Comparison of ENCODE assay signal across 18 cellular contexts in genomic region chr19:49407482-49408015, GRCh38. TPM values are rescaled to one million over a fixed set of nuclear protein-coding genes. Genes with fewer than 3 reads are reported as not detected.
"Had no signal": no experiment of that assay in that cellular context is flagged by ENCODE, and none has a peak within 500 bp of the region (broad histone marks: within the 10 kb centered on the region; RNA-seq: fewer than 3 reads in every experiment).

No MANE protein-coding gene starts in this region.

- H3K27me3 Mint-ChIP-seq: activated CD4-positive, alpha-beta memory T cell treated with anti-CD3 and anti-CD28 coated beads, Interleukin-2, amount 10 ng/mL, durations not matched to agents 7 days and 5 days had no signal

- H3K27me3 ChIP-seq: adrenal gland, pancreas, spleen, thyroid gland had no signal

- H3K4me3 Mint-ChIP-seq: activated CD4-positive, alpha-beta memory T cell treated with anti-CD3 and anti-CD28 coated beads, Interleukin-2, amount 10 ng/mL, durations not matched to agents 7 days and 5 days had no signal

- FAIRE-seq: frontal cortex, pancreas, urothelium cell line had no signal

- H3K9me3 Mint-ChIP-seq: activated CD4-positive, alpha-beta memory T cell treated with anti-CD3 and anti-CD28 coated beads, Interleukin-2, amount 10 ng/mL, durations not matched to agents 7 days and 5 days had no signal

- H3K36me3 ChIP-seq: adrenal gland, heart right ventricle, lower lobe of right lung, pancreas, sigmoid colon, spleen, thyroid gland had no signal

- H3K4me1 ChIP-seq: adrenal gland, pancreas, sigmoid colon had no signal

- H3K9me3 ChIP-seq: adrenal gland, heart right ventricle, lower lobe of right lung, pancreas, sigmoid colon, spleen, thyroid gland had no signal

- H3K4me3 ChIP-seq: adrenal gland, heart right ventricle, lower lobe of right lung, pancreas, sigmoid colon, spleen, thyroid gland had no signal

- ATAC-seq: left cardiac atrium, lower lobe of right lung, pancreas had no signal

- H3K27ac ChIP-seq: adrenal gland, epithelial cell of prostate, heart right ventricle, lower lobe of right lung, pancreas, sigmoid colon, spleen, thyroid gland had no signal

- DNase-seq: activated CD4-positive, alpha-beta memory T cell treated with anti-CD3 and anti-CD28 coated beads, Interleukin-2, amount 10 ng/mL, durations not matched to agents 7 days and 5 days; activated CD4-positive, CD25-positive, alpha-beta regulatory T cell treated with anti-CD3 and anti-CD28 coated beads, Interleukin-2, amount 50 U/mL, for 72 hours; activated CD8-positive, alpha-beta memory T cell treated with anti-CD3 and anti-CD28 coated beads, Interleukin-2, amount 50 U/mL, for 4 hours; activated naive CD4-positive, alpha-beta T cell treated with anti-CD3 and anti-CD28 coated beads, Interleukin-2, amount 50 U/mL, for 16 hours; adrenal gland; heart right ventricle; left cardiac atrium; lower lobe of right lung; pancreas; sigmoid colon; spleen; thyroid gland had no signal

RNA-seq across cellular contexts. Expression of gene PTH2, which starts 15.7 kb away (rescaled TPM):
- total RNA-seq: activated CD4-positive, alpha-beta memory T cell treated with anti-CD3 and anti-CD28 coated beads, Interleukin-2, amount 10 ng/mL, durations not matched to agents 7 days and 5 days; adrenal gland; chondrocyte; dermis microvascular lymphatic vessel endothelial cell; fibroblast of lung; frontal cortex; heart right ventricle; left cardiac atrium; lower lobe of right lung; pancreas; sigmoid colon; spleen; thyroid gland had no signal
- polyA plus RNA-seq: adrenal gland, fibroblast of lung, heart right ventricle, pancreas, sigmoid colon, spleen had no signal

RNA-seq across cellular contexts. Expression of gene GFY, which starts 17.6 kb away (rescaled TPM):
- total RNA-seq: activated CD4-positive, alpha-beta memory T cell treated with anti-CD3 and anti-CD28 coated beads, Interleukin-2, amount 10 ng/mL, durations not matched to agents 7 days and 5 days; adrenal gland; chondrocyte; dermis microvascular lymphatic vessel endothelial cell; fibroblast of lung; frontal cortex; heart right ventricle; left cardiac atrium; lower lobe of right lung; pancreas; sigmoid colon; spleen; thyroid gland had no signal
- polyA plus RNA-seq: adrenal gland, fibroblast of lung, pancreas, sigmoid colon, spleen had no signal

RNA-seq across cellular contexts. Expression of gene KASH5, which starts 19.5 kb away (rescaled TPM):
- total RNA-seq: chondrocyte, dermis microvascular lymphatic vessel endothelial cell, fibroblast of lung, frontal cortex, heart right ventricle, left cardiac atrium, sigmoid colon had no signal
- polyA plus RNA-seq: adrenal gland, fibroblast of lung, heart right ventricle had no signal

RNA-seq across cellular contexts. Expression of gene DKKL1, which starts 43.9 kb away (rescaled TPM):
- total RNA-seq: activated CD4-positive, alpha-beta memory T cell treated with anti-CD3 and anti-CD28 coated beads, Interleukin-2, amount 10 ng/mL, durations not matched to agents 7 days and 5 days; fibroblast of lung; left cardiac atrium had no signal
